In the genomic region with DNA sequence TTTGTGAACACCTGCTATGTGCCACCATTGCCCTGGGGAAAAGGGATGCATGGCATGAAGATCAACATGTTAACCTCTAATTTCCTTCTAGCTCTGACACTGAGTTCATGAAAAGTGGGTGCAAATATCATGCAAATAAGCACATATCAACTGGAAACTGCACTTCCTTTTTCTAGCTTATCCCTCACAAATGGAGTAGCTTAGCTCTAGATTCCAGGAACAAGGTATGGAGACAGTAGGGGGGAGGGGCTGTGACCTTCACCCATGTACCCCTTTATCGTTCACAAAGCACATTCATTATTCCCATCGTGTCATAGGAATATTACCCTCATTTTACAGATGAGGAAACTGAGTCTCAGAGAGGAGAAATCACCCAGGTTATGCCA, we compare ENCODE assay signal across 2 cellular contexts.
A peak's percentile ranks its signal among the peaks of the same experiment; 100 is the strongest.
TF ChIP-seq lines count a peak whose summit lies in the region.

No MANE protein-coding gene starts in this region.

TF ChIP-seq in K562, 482 proteins besides CTCF, POLR2A, EP300 and RAD21:
- no peak for TF ChIP-seq JUND (IDR thresholded peaks at IDR 0.05; ENCODE audit: borderline replicate concordance, low read depth, low read length)
- TF ChIP-seq JUND (tag; IDR thresholded peaks at IDR 0.05; ENCODE audit: borderline replicate concordance, low read depth, low read length): 0 out of 3 replicates have a peak, but pooled peaks have one; percentile 6
- peak; percentile 53 for TF ChIP-seq ESRRA (IDR thresholded peaks at IDR 0.05; ENCODE audit: borderline replicate concordance, low read depth)
- no peak for TF ChIP-seq DIDO1 (tag; IDR thresholded peaks at IDR 0.05; ENCODE audit: low read depth)
- peak; percentile 89 for TF ChIP-seq SPI1 (IDR thresholded peaks at IDR 0.05; ENCODE audit: borderline replicate concordance, low read depth, low read length)
- TF ChIP-seq ZC3H11A (IDR thresholded peaks at IDR 0.05; ENCODE audit: low read depth, low read length): no peak

TF ChIP-seq in SK-N-SH, 30 proteins besides CTCF, POLR2A, EP300 and RAD21:
- TF ChIP-seq RXRA (IDR thresholded peaks at IDR 0.05; ENCODE audit: borderline replicate concordance, low read depth): no peak
